22 cellular contexts compared by ENCODE assay signal in the genomic region with DNA sequence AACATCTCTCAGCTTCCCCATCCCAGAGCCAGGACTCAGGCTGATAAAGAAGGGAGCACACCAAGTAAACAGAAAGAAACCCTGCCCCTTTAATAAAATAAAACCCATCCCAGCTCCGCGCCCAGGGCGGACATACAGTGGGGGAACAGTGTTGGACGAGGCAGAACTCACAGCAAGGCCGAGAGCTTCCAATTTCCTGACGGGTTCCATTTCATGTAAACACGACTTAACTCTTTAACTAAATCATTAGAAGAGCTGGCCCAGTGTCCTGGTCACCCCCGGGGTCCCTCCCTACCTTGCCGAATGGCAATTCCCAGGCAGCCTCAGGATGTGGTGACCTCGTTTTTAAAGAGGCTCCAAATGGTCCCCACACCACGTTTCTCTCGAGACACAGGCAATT.
"Had no signal": no experiment of that assay in that cellular context is flagged by ENCODE, and none has a peak within 500 bp of the region (broad histone marks: within the 10 kb centered on the region; RNA-seq: fewer than 3 reads in every experiment).

No MANE protein-coding gene starts in this region.

- H3K27ac ChIP-seq: dorsolateral prefrontal cortex, heart right ventricle, pancreas, prostate gland, right lobe of liver, skin epidermis, upper lobe of left lung, uterus had no signal

- H3K27me3 ChIP-seq: heart right ventricle, pancreas, right lobe of liver, upper lobe of left lung, uterus had no signal

- H3K9me3 ChIP-seq: pancreas, prostate gland, right lobe of liver, uterus had no signal

- H3K4me3 ChIP-seq: dorsolateral prefrontal cortex, heart right ventricle, lung, pancreas, prostate gland, right lobe of liver, skin epidermis, upper lobe of left lung, uterus had no signal

- H3K27ac Mint-ChIP-seq: naive thymus-derived CD4-positive, alpha-beta T cell had no signal

- H3K36me3 ChIP-seq: heart right ventricle, pancreas, prostate gland, right lobe of liver, upper lobe of left lung, uterus had no signal

- DNase-seq: cortex of kidney; effector CD8-positive, alpha-beta T cell; heart right ventricle; islet precursor cell; left ventricle myocardium superior; mesenchymal stem cell; naive thymus-derived CD4-positive, alpha-beta T cell; nucleus accumbens; pancreas; right lobe of liver; stimulated activated CD4-positive, alpha-beta T cell treated with anti-CD3 and anti-CD28 coated beads, Interleukin-12 subunit alpha, Interleukin-12 subunit beta, amount 100 ng/mL, for 4 hours; stimulated activated naive CD4-positive, alpha-beta T cell treated with Interleukin-2 at 50 U/mL for 16 hours; upper lobe of left lung; uterus had no signal

- H3K4me1 ChIP-seq: pancreas, prostate gland, right lobe of liver, upper lobe of left lung, uterus had no signal

- H3K36me3 Mint-ChIP-seq: naive thymus-derived CD4-positive, alpha-beta T cell had no signal

- FAIRE-seq: frontal cortex, pancreas had no signal

- H3K9me3 Mint-ChIP-seq: central memory CD8-positive, alpha-beta T cell; neural crest cell had no signal

- H3K4me3 Mint-ChIP-seq: central memory CD8-positive, alpha-beta T cell; naive thymus-derived CD4-positive, alpha-beta T cell; neural crest cell had no signal

- ATAC-seq: esophagus mucosa; heart right ventricle; left ventricle myocardium superior; naive thymus-derived CD4-positive, alpha-beta T cell; pancreas; right lobe of liver had no signal

- H3K4me1 Mint-ChIP-seq: central memory CD8-positive, alpha-beta T cell; naive thymus-derived CD4-positive, alpha-beta T cell had no signal
